Comparison of ENCODE assay signal across 20 cellular contexts in the genomic region with DNA sequence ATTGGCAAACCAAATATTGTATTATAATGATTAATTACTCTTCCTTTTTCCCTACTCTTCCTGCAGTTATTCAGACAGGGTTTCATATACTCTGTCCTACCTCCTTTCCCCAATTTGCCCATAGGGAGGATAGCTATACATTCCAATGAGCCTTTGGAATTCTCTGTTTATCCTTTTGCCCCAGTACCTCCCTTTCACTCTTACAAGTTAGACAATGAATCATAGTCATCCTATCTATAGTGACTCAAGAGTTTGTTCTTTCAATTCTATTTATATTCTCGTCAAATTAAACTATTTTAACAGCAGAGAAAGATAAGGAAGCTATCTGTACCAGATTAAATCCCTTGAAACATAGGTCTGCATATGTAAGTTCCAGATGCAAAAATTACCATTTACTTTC.
DNase-seq lines count a peak whose midpoint lies in the region; ATAC-seq and TF ChIP-seq lines count a peak whose summit lies in the region.
"Had no signal": no experiment of that assay in that cellular context is flagged by ENCODE, and none has a peak within 500 bp of the region (broad histone marks: within the 10 kb centered on the region; RNA-seq: fewer than 3 reads in every experiment).

No MANE protein-coding gene starts in this region.

- no peaks in the 10 kb centered on the region for H3K27me3 ChIP-seq in breast epithelium
- H3K27me3 ChIP-seq in foreskin keratinocyte: no peaks in the 10 kb centered on the region
- no peaks in the 10 kb centered on the region for H3K27me3 ChIP-seq in BE2C

- TF ChIP-seq CTCF in MCF 10A (IDR thresholded peaks at IDR 0.05; ENCODE audit: unreplicated experiment) (no peak), breast epithelium (IDR thresholded peaks at IDR 0.05) (no peak), foreskin keratinocyte (conservative IDR thresholded peaks at IDR 0.05) (no peak), mucosa of descending colon (IDR thresholded peaks at IDR 0.05) (no peak), BE2C (IDR thresholded peaks at IDR 0.05; ENCODE audit: low read depth, low read length) (no peak)

- peak; percentile 89 for ATAC-seq in foreskin keratinocyte
- ATAC-seq in mucosa of descending colon: no peak
- no peak for ATAC-seq in HG02852 (IDR thresholded peaks at IDR 0.05; ENCODE audit: unreplicated experiment)
- ATAC-seq in activated CD4-positive, CD25-positive, alpha-beta regulatory T cell treated with anti-CD3 and anti-CD28 coated beads, Interleukin-2, amount 50 U/mL, for 24 hours: no peak
- ATAC-seq: GM12878 had no signal

- peaks cover 7% of the 10 kb centered on the region for H3K4me1 Mint-ChIP-seq in MCF 10A (ENCODE audit: insufficient read depth, unreplicated experiment)
- H3K4me1 Mint-ChIP-seq: CD4-positive, alpha-beta memory T cell had no signal

- no peak for TF ChIP-seq POLR2A in breast epithelium (IDR thresholded peaks at IDR 0.05)

- H3K27ac ChIP-seq in breast epithelium: no peak overlapping the region
- H3K27ac ChIP-seq in foreskin keratinocyte: no peak overlapping the region
- H3K27ac ChIP-seq: 22Rv1 had no signal

- no peaks in the 10 kb centered on the region for H3K27me3 Mint-ChIP-seq in MCF 10A (ENCODE audit: insufficient read depth, unreplicated experiment)
- H3K27me3 Mint-ChIP-seq: CD4-positive, alpha-beta memory T cell had no signal

- H3K9me3 Mint-ChIP-seq in MCF 10A (ENCODE audit: unreplicated experiment): no peaks in the 10 kb centered on the region

- no peak overlapping the region for H3K4me3 Mint-ChIP-seq in MCF 10A (ENCODE audit: unreplicated experiment)
- H3K4me3 Mint-ChIP-seq: CD4-positive, alpha-beta memory T cell had no signal

- H3K9me3 ChIP-seq in breast epithelium: peaks cover 0 to 3% of the 10 kb centered on the region in 2 donors
- no peaks in the 10 kb centered on the region for H3K9me3 ChIP-seq in mucosa of descending colon
- H3K9me3 ChIP-seq in BE2C: no peaks in the 10 kb centered on the region

- H3K27ac Mint-ChIP-seq in MCF 10A (ENCODE audit: low read depth, unreplicated experiment): no peak overlapping the region
- H3K27ac Mint-ChIP-seq: CD4-positive, alpha-beta memory T cell had no signal

- no TSS peak for BruUV-seq in MCF 10A (replicated peaks; lab: Mats Ljungman, UMichigan)

- CTCF ChIA-PET in MCF 10A (lab: Yijun Ruan, JAX): interaction anchor here (0.7 kb wide), 1 partner anchor 1031 kb away, joined by 3 read pairs; no protein-coding TSS in a partner anchor

- POLR2A ChIA-PET in MCF 10A (lab: Yijun Ruan, JAX): no interaction called here

- H3K4me1 ChIP-seq in breast epithelium: no peaks in the 10 kb centered on the region
- peaks cover 10% of the 10 kb centered on the region for H3K4me1 ChIP-seq in foreskin keratinocyte
- no peaks in the 10 kb centered on the region for H3K4me1 ChIP-seq in mucosa of descending colon (ENCODE audit: low read depth)
- H3K4me1 ChIP-seq in BE2C: no peaks in the 10 kb centered on the region

- intact Hi-C loops in MCF 10A (cut with micrococcal nuclease) (no loop called here), breast epithelium (cut with DNase I; ENCODE audit: low total_unique reads) (no loop called here), mucosa of descending colon (cut with DNase I, micrococcal nuclease) (no loop called here)

- H3K4me3 ChIP-seq in breast epithelium (no peak overlapping the region), mucosa of descending colon (no peak overlapping the region), BE2C (ENCODE audit: low read depth, low read length) (no peak overlapping the region)
- H3K4me3 ChIP-seq: GM12878 had no signal

- DNase-seq in MCF 10A (ENCODE audit: unreplicated experiment) (peak; percentile 5), breast epithelium (ENCODE audit: low spot score in 2 of 2) (no peak), astrocyte of the hippocampus (ENCODE audit: low read depth, low spot score) (peak; percentile 1), foreskin keratinocyte (peak; percentile 32 to 76), mucosa of descending colon (no peak), BE2C (no peak)
- DNase-seq: CD4-positive, alpha-beta memory T cell; DMS79 treated with DMSO at 0.1 percent for 48 hours; GDM1; IMR-90; Karpas-422; MM.1S; NCI-H1105; NCI-H187; NCI-H446; OCI-M1 had no signal

- H3K36me3 ChIP-seq in breast epithelium (no peaks in the 10 kb centered on the region), mucosa of descending colon (ENCODE audit: low read depth) (no peaks in the 10 kb centered on the region), BE2C (no peaks in the 10 kb centered on the region)

- no peaks in the 10 kb centered on the region for H3K36me3 Mint-ChIP-seq in MCF 10A (ENCODE audit: insufficient read depth, unreplicated experiment)
- H3K36me3 Mint-ChIP-seq: CD4-positive, alpha-beta memory T cell had no signal

Comparison
In these comparisons a context has a peak if more than half of its experiments do, and no peak if none do; other contexts are left out.
1. DNase-seq: peak in MCF 10A (single experiment), astrocyte of the hippocampus (single experiment) and foreskin keratinocyte (2 of 2); none in breast epithelium (0 of 2), mucosa of descending colon (0 of 3) and BE2C (single experiment).